Comparison of ENCODE assay signal across 17 cellular contexts in the genomic region with DNA sequence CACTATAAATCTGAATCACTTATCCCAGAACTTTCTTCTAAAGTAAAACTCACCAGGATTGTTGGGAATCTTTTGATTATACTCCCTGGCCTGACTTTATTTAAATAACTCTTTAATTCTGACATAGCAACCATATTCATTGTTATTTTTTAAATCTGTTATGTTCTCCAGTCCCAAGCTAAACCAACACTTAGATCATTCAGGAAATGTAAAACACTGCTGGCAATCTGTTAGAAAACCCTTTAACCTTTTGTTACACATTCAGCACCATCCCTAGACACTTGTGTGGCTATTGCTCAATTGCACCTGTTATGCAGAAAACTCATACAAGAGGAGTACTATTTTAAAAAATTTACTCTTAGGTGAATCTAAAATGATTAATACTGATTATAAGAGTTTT.
DNase-seq lines count a peak whose midpoint lies in the region; ATAC-seq and TF ChIP-seq lines count a peak whose summit lies in the region.
"Had no signal": no experiment of that assay in that cellular context is flagged by ENCODE, and none has a peak within 500 bp of the region (broad histone marks: within the 10 kb centered on the region; RNA-seq: fewer than 3 reads in every experiment).

No MANE protein-coding gene starts in this region.

- no peak overlapping the region for H3K56ac ChIP-seq in IMR-90 (ENCODE audit: extremely low read depth, insufficient read depth, low read length)

- no peak overlapping the region for H3K9ac ChIP-seq in IMR-90 (ENCODE audit: low read depth, low read length)

- H3K18ac ChIP-seq in IMR-90 (ENCODE audit: low read depth, low read length), result no peak overlapping the region

- TF ChIP-seq POLR2A in IMR-90 (IDR thresholded peaks at IDR 0.05; ENCODE audit: low read depth, low read length), result no peak

- CTCF ChIA-PET in IMR-90 (lab: Yijun Ruan, JAX), result no interaction called here
- CTCF ChIA-PET in activated CD4-positive, alpha-beta memory T cell treated with anti-CD3 and anti-CD28 coated beads, Interleukin-2, amount 10 ng/mL, durations not matched to agents 7 days and 5 days (lab: Charles Lee), result no interaction called here

- no peaks in the 10 kb centered on the region for H4K20me1 ChIP-seq in IMR-90 (ENCODE audit: insufficient read depth, low read length)

- H4K5ac ChIP-seq in IMR-90 (ENCODE audit: low read depth, low read length), result no peak overlapping the region

- H3K4me1 Mint-ChIP-seq in activated CD4-positive, alpha-beta memory T cell treated with anti-CD3 and anti-CD28 coated beads, Interleukin-2, amount 10 ng/mL, durations not matched to agents 7 days and 5 days, result no peaks in the 10 kb centered on the region
- H3K4me1 Mint-ChIP-seq: activated naive CD8-positive, alpha-beta T cell treated with anti-CD3 and anti-CD28 coated beads, Interleukin-2, amount 10 ng/mL, durations not matched to agents 7 days and 5 days; IgD-negative memory B cell; stimulated activated effector memory CD8-positive, alpha-beta T cell treated with anti-CD3 and anti-CD28 coated beads, Interleukin-12 subunit alpha, Interleukin-12 subunit beta, amount 100 ng/mL, for 72 hours had no signal

- no peak overlapping the region for H3K4me3 Mint-ChIP-seq in activated CD4-positive, alpha-beta memory T cell treated with anti-CD3 and anti-CD28 coated beads, Interleukin-2, amount 10 ng/mL, durations not matched to agents 7 days and 5 days
- H3K4me3 Mint-ChIP-seq: activated naive CD8-positive, alpha-beta T cell treated with anti-CD3 and anti-CD28 coated beads, Interleukin-2, amount 10 ng/mL, durations not matched to agents 7 days and 5 days; IgD-negative memory B cell; stimulated activated effector memory CD8-positive, alpha-beta T cell treated with anti-CD3 and anti-CD28 coated beads, Interleukin-12 subunit alpha, Interleukin-12 subunit beta, amount 100 ng/mL, for 72 hours had no signal

- H3K4ac ChIP-seq in IMR-90 (ENCODE audit: low read depth, low read length), result no peak overlapping the region

- no peak overlapping the region for H2BK20ac ChIP-seq in IMR-90 (ENCODE audit: low read depth, low read length)

- H3K27me3 Mint-ChIP-seq in activated CD4-positive, alpha-beta memory T cell treated with anti-CD3 and anti-CD28 coated beads, Interleukin-2, amount 10 ng/mL, durations not matched to agents 7 days and 5 days, result peaks cover 37% of the 10 kb centered on the region

- H3K23ac ChIP-seq in IMR-90 (ENCODE audit: low read depth, low read length), result no peak overlapping the region

- H3K9me3 ChIP-seq in IMR-90 (ENCODE audit: control insufficient read depth, insufficient read depth, low read length), result no peaks in the 10 kb centered on the region
- H3K9me3 ChIP-seq: BE2C, ovary, transverse colon had no signal

- H3K9me1 ChIP-seq in IMR-90 (ENCODE audit: insufficient read depth, low read length), result peaks cover 8% of the 10 kb centered on the region; the same call in 1 of the 2 replicates

- H3K4me2 ChIP-seq in IMR-90 (ENCODE audit: low read depth, low read length), result peak overlapping the region; percentile 37; the same call in 1 of the 2 replicates

- ATAC-seq in IMR-90 (ENCODE audit: low read depth) (peak; percentile 44; the same call in 1 of the 2 replicates), GM18861 (IDR thresholded peaks at IDR 0.05; ENCODE audit: unreplicated experiment) (no peak)
- ATAC-seq: stimulated activated effector memory CD8-positive, alpha-beta T cell treated with anti-CD3 and anti-CD28 coated beads, Interleukin-12 subunit alpha, Interleukin-12 subunit beta, amount 100 ng/mL, for 72 hours had no signal

- in situ Hi-C loops in IMR-90 (cut with MboI; ENCODE audit: low sequenced_read_pairs), result no loop called here

- H2BK5ac ChIP-seq in IMR-90 (ENCODE audit: low read depth, low read length, poor library complexity, severe bottlenecking), result peak overlapping the region; percentile 1

- intact Hi-C loops in IMR-90 (cut with micrococcal nuclease), result no loop called here

- H2BK120ac ChIP-seq in IMR-90 (ENCODE audit: low read depth, low read length), result no peak overlapping the region

- peak; percentile 48 for DNase-seq in IMR-90
- DNase-seq in amniotic epithelial cell (ENCODE audit: low read depth), result peak; percentile 21
- peak; percentile 37 for DNase-seq in fibroblast of the conjunctiva (ENCODE audit: low read depth)
- DNase-seq in renal cortical epithelial cell (ENCODE audit: low read depth), result peak; percentile 27
- no peak for DNase-seq in activated CD4-positive, alpha-beta memory T cell treated with anti-CD3 and anti-CD28 coated beads, Interleukin-2, amount 10 ng/mL, durations not matched to agents 7 days and 5 days
- no peak for DNase-seq in central memory CD4-positive, alpha-beta T cell
- DNase-seq: activated naive CD8-positive, alpha-beta T cell treated with anti-CD3 and anti-CD28 coated beads, Interleukin-2, amount 10 ng/mL, durations not matched to agents 7 days and 5 days; BE2C; MV-4-11; NCI-H2081 treated with DMSO at 0.1 percent for 48 hours; ovary; SW 1271; transverse colon; WERI-Rb-1 had no signal

- no peaks in the 10 kb centered on the region for H3K36me3 Mint-ChIP-seq in activated CD4-positive, alpha-beta memory T cell treated with anti-CD3 and anti-CD28 coated beads, Interleukin-2, amount 10 ng/mL, durations not matched to agents 7 days and 5 days (ENCODE audit: low read depth)
- H3K36me3 Mint-ChIP-seq: activated naive CD8-positive, alpha-beta T cell treated with anti-CD3 and anti-CD28 coated beads, Interleukin-2, amount 10 ng/mL, durations not matched to agents 7 days and 5 days; IgD-negative memory B cell; stimulated activated effector memory CD8-positive, alpha-beta T cell treated with anti-CD3 and anti-CD28 coated beads, Interleukin-12 subunit alpha, Interleukin-12 subunit beta, amount 100 ng/mL, for 72 hours had no signal

- no peak overlapping the region for H2BK15ac ChIP-seq in IMR-90 (ENCODE audit: low read depth, low read length)

- POLR2A ChIA-PET in IMR-90 (lab: Charles Lee; ENCODE audit: unreplicated experiment), result no interaction called here
- POLR2A ChIA-PET in activated CD4-positive, alpha-beta memory T cell treated with anti-CD3 and anti-CD28 coated beads, Interleukin-2, amount 10 ng/mL, durations not matched to agents 7 days and 5 days (lab: Charles Lee), result no interaction called here

- no peak overlapping the region for H4K8ac ChIP-seq in IMR-90 (ENCODE audit: low read depth in 2 of 2, low read length in 2 of 2)

- peaks cover 3% of the 10 kb centered on the region for H3K4me1 ChIP-seq in IMR-90 (ENCODE audit: control insufficient read depth, insufficient read depth, low read length)
- H3K4me1 ChIP-seq: BE2C, transverse colon had no signal

- no peaks in the 10 kb centered on the region for H3K36me3 ChIP-seq in IMR-90 (ENCODE audit: control insufficient read depth, insufficient read depth, low read length)
- H3K36me3 ChIP-seq: BE2C, ovary, transverse colon, WERI-Rb-1 had no signal

- H3K4me3 ChIP-seq in IMR-90 (ENCODE audit: insufficient read depth, low read depth, low read length), result no peak overlapping the region
- H3K4me3 ChIP-seq: ovary, transverse colon had no signal

- no TSS peak for BruUV-seq in IMR-90 (replicated peaks; lab: Mats Ljungman, UMichigan)

- H3K79me1 ChIP-seq in IMR-90 (ENCODE audit: low read depth in 1 of 2, low read length in 2 of 2), result peaks cover 13 to 41% of the 10 kb centered on the region in 2 experiments

- no peak for TF ChIP-seq RAD21 in IMR-90 (IDR thresholded peaks at IDR 0.05; ENCODE audit: low read length)

- no peak overlapping the region for H3K27ac Mint-ChIP-seq in activated CD4-positive, alpha-beta memory T cell treated with anti-CD3 and anti-CD28 coated beads, Interleukin-2, amount 10 ng/mL, durations not matched to agents 7 days and 5 days
- H3K27ac Mint-ChIP-seq: activated naive CD8-positive, alpha-beta T cell treated with anti-CD3 and anti-CD28 coated beads, Interleukin-2, amount 10 ng/mL, durations not matched to agents 7 days and 5 days; IgD-negative memory B cell; stimulated activated effector memory CD8-positive, alpha-beta T cell treated with anti-CD3 and anti-CD28 coated beads, Interleukin-12 subunit alpha, Interleukin-12 subunit beta, amount 100 ng/mL, for 72 hours had no signal

- no peak overlapping the region for H2AK9ac ChIP-seq in IMR-90 (replicated peaks; ENCODE audit: low read depth, low read length, poor library complexity)

- no peak for TF ChIP-seq CTCF in IMR-90 (conservative IDR thresholded peaks at IDR 0.05; ENCODE audit: low read depth, low read length)

- H2AK5ac ChIP-seq in IMR-90 (ENCODE audit: low read depth, low read length), result no peak overlapping the region

- no peaks in the 10 kb centered on the region for H3K9me3 Mint-ChIP-seq in activated CD4-positive, alpha-beta memory T cell treated with anti-CD3 and anti-CD28 coated beads, Interleukin-2, amount 10 ng/mL, durations not matched to agents 7 days and 5 days
- H3K9me3 Mint-ChIP-seq: activated naive CD8-positive, alpha-beta T cell treated with anti-CD3 and anti-CD28 coated beads, Interleukin-2, amount 10 ng/mL, durations not matched to agents 7 days and 5 days; IgD-negative memory B cell; stimulated activated effector memory CD8-positive, alpha-beta T cell treated with anti-CD3 and anti-CD28 coated beads, Interleukin-12 subunit alpha, Interleukin-12 subunit beta, amount 100 ng/mL, for 72 hours had no signal

- no peak overlapping the region for H2AFZ ChIP-seq in IMR-90 (replicated peaks; ENCODE audit: low read length, poor library complexity)

- H3K27me3 ChIP-seq in IMR-90 (ENCODE audit: control insufficient read depth, insufficient read depth, low read length), result no peaks in the 10 kb centered on the region
- H3K27me3 ChIP-seq: BE2C, ovary, transverse colon had no signal

- dilution Hi-C loops in IMR-90 (cut with HindIII; ENCODE audit: low sequenced_read_pairs, unreplicated experiment), result no loop called here

- no peak overlapping the region for H3K14ac ChIP-seq in IMR-90 (replicated peaks; ENCODE audit: low read depth, low read length)

- H4K91ac ChIP-seq in IMR-90 (ENCODE audit: insufficient read depth, low read depth, low read length), result no peak overlapping the region

- H3K27ac ChIP-seq in IMR-90 (ENCODE audit: insufficient read depth, low read length), result no peak overlapping the region
- H3K27ac ChIP-seq: ovary, transverse colon, WERI-Rb-1 had no signal

TF ChIP-seq in IMR-90, 13 proteins besides CTCF, POLR2A, EP300 and RAD21:
- TF ChIP-seq, protein P1, sequence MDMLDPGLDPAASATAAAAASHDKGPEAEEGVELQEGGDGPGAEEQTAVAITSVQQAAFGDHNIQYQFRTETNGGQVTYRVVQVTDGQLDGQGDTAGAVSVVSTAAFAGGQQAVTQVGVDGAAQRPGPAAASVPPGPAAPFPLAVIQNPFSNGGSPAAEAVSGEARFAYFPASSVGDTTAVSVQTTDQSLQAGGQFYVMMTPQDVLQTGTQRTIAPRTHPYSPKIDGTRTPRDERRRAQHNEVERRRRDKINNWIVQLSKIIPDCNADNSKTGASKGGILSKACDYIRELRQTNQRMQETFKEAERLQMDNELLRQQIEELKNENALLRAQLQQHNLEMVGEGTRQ (IDR thresholded peaks at IDR 0.05; ENCODE audit: low read depth, low read length), result no peak
- TF ChIP-seq CEBPB (IDR thresholded peaks at IDR 0.05; ENCODE audit: low read depth, low read length), result peak; percentile 83
- TF ChIP-seq MAFK (IDR thresholded peaks at IDR 0.05; ENCODE audit: low read depth, low read length), result no peak

Comparison
In these comparisons a context has a peak if more than half of its experiments do, and no peak if none do; other contexts are left out.
1. DNase-seq: peak in IMR-90 (single experiment), amniotic epithelial cell (single experiment), fibroblast of the conjunctiva (single experiment) and renal cortical epithelial cell (single experiment); none in activated CD4-positive, alpha-beta memory T cell treated with anti-CD3 and anti-CD28 coated beads, Interleukin-2, amount 10 ng/mL, durations not matched to agents 7 days and 5 days (single experiment) and central memory CD4-positive, alpha-beta T cell (single experiment).